In the genomic region with DNA sequence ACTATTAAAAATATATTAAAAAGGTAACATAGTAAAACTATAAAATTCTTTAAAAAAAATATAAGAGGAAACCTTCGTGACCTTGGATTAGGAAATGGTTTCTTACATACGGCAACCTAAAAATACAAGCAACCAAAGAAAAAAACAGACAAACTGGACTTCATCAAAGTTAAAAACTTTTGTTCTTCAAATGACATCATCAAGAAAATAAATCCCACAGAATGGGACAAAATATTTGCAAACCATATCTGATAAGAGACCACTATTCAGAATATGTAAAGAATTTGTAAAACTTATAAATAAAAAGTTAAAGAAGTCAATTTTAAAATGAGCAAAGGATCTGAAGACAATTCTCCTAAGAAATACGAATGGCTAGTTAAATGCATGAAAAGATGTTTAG, we compare ENCODE assay signal across 27 cellular contexts.
"Had no signal": no experiment of that assay in that cellular context is flagged by ENCODE, and none has a peak within 500 bp of the region (broad histone marks: within the 10 kb centered on the region; RNA-seq: fewer than 3 reads in every experiment).

No MANE protein-coding gene starts in this region.

- H3K36me3 Mint-ChIP-seq: natural killer cell treated with Interleukin-12 subunit alpha and Interleukin-12 subunit beta and Interleukin-15 and Interleukin-18, amount 100 ng/mL, for 72 hours had no signal

- H3K4me1 ChIP-seq: left ventricle myocardium inferior, pancreas, prostate gland, stomach, testis, transverse colon, vagina had no signal

- H3K27me3 ChIP-seq: pancreas, stomach, testis, thyroid gland, transverse colon, upper lobe of left lung, vagina had no signal

- DNase-seq: hypothalamus; immature natural killer cell; islet precursor cell; left ventricle myocardium inferior; midbrain; mucosa of descending colon; naive thymus-derived CD4-positive, alpha-beta T cell; pancreas; posterior cingulate gyrus; retina; right cardiac atrium; stimulated activated CD4-positive, alpha-beta T cell treated with anti-CD3 and anti-CD28 coated beads, Interleukin-12 subunit alpha, Interleukin-12 subunit beta, amount 100 ng/mL, for 4 hours; stimulated activated CD4-positive, alpha-beta T cell treated with anti-CD3 and anti-CD28 coated beads, Interleukin-15, amount 100 ng/mL, for 24 hours; stimulated activated CD4-positive, alpha-beta T cell treated with anti-CD3 and anti-CD28 coated beads, Interleukin-2, amount 100 ng/mL, for 24 hours; stimulated activated CD4-positive, alpha-beta T cell treated with anti-CD3 and anti-CD28 coated beads, Interleukin-4, amount 100 ng/mL, for 1 hour; stimulated activated naive B cell treated with anti-CD40 and anti-IgM and Interleukin-4, amounts not matched to agents 10 μg/mL and 1 μg/mL and 100 μg/mL, for 72 hours; stimulated activated naive CD8-positive, alpha-beta T cell treated with anti-CD3 and anti-CD28 coated beads, Interleukin-15, Interleukin-2, amounts not matched to agents 100 U/mL and 50 U/mL, for 24 hours; stomach; testis; thyroid gland; transverse colon; upper lobe of left lung had no signal

- H3K9me3 ChIP-seq: left ventricle myocardium inferior, mucosa of descending colon, pancreas, prostate gland, stomach, testis, thyroid gland, transverse colon, upper lobe of left lung, vagina had no signal

- H3K27ac Mint-ChIP-seq: immature natural killer cell; memory B cell; naive thymus-derived CD4-positive, alpha-beta T cell; stimulated activated naive B cell treated with anti-CD40 and anti-IgM and Interleukin-4, amounts not matched to agents 10 μg/mL and 1 μg/mL and 100 μg/mL, for 72 hours had no signal

- H3K36me3 ChIP-seq: pancreas, prostate gland, stomach, thyroid gland, transverse colon, upper lobe of left lung, vagina had no signal

- H3K4me3 ChIP-seq: left ventricle myocardium inferior, lung, mucosa of descending colon, pancreas, prostate gland, stomach, testis, thyroid gland, transverse colon, upper lobe of left lung, vagina had no signal

- ATAC-seq: mucosa of descending colon; naive thymus-derived CD4-positive, alpha-beta T cell; natural killer cell treated with Interleukin-12 subunit alpha and Interleukin-12 subunit beta and Interleukin-15 and Interleukin-18, amount 100 ng/mL, for 72 hours; pancreas; right cardiac atrium; stimulated activated naive B cell treated with anti-CD40 and anti-IgM and Interleukin-4, amounts not matched to agents 10 μg/mL and 1 μg/mL and 100 μg/mL, for 72 hours; stimulated activated naive CD8-positive, alpha-beta T cell treated with anti-CD3 and anti-CD28 coated beads, Interleukin-15, Interleukin-2, amounts not matched to agents 100 U/mL and 50 U/mL, for 24 hours had no signal

- H3K9me3 Mint-ChIP-seq: immature natural killer cell; memory B cell; natural killer cell treated with Interleukin-12 subunit alpha and Interleukin-12 subunit beta and Interleukin-15 and Interleukin-18, amount 100 ng/mL, for 72 hours; stimulated activated naive B cell treated with anti-CD40 and anti-IgM and Interleukin-4, amounts not matched to agents 10 μg/mL and 1 μg/mL and 100 μg/mL, for 72 hours had no signal

- H3K27me3 Mint-ChIP-seq: memory B cell; naive thymus-derived CD4-positive, alpha-beta T cell; natural killer cell treated with Interleukin-12 subunit alpha and Interleukin-12 subunit beta and Interleukin-15 and Interleukin-18, amount 100 ng/mL, for 72 hours; stimulated activated naive B cell treated with anti-CD40 and anti-IgM and Interleukin-4, amounts not matched to agents 10 μg/mL and 1 μg/mL and 100 μg/mL, for 72 hours had no signal

- H3K4me3 Mint-ChIP-seq: immature natural killer cell; memory B cell; naive thymus-derived CD4-positive, alpha-beta T cell; natural killer cell treated with Interleukin-12 subunit alpha and Interleukin-12 subunit beta and Interleukin-15 and Interleukin-18, amount 100 ng/mL, for 72 hours; stimulated activated naive B cell treated with anti-CD40 and anti-IgM and Interleukin-4, amounts not matched to agents 10 μg/mL and 1 μg/mL and 100 μg/mL, for 72 hours had no signal

- H3K27ac ChIP-seq: left ventricle myocardium inferior, pancreas, prostate gland, stomach, testis, thyroid gland, transverse colon, upper lobe of left lung, vagina had no signal
